Comparison of ENCODE assay signal across 8 cellular contexts in genomic region chr16:2867661-2867986, GRCh38. TPM values are rescaled to one million over a fixed set of nuclear protein-coding genes. Genes with fewer than 3 reads are reported as not detected.
DNase-seq lines count a peak whose midpoint lies in the region; ATAC-seq and TF ChIP-seq lines count a peak whose summit lies in the region.

No MANE protein-coding gene starts in this region.

- H3K36me3 Mint-ChIP-seq in activated T-helper 2 cell treated with anti-CD3 and anti-CD28 coated beads, Interferon-gamma antibody, Interleukin-2, Interleukin-4, amounts not matched to agents 10 μg/mL and 5 μg/mL and 100 μg/mL, durations not matched to agents 14 hours and 24 hours and 36 hours (ENCODE audit: low read depth) = no peaks in the 10 kb centered on the region

- intact Hi-C loops in activated T-helper 2 cell treated with anti-CD3 and anti-CD28 coated beads, Interferon-gamma antibody, Interleukin-2, Interleukin-4, amounts not matched to agents 10 μg/mL and 5 μg/mL and 100 μg/mL, durations not matched to agents 14 hours and 24 hours and 36 hours (cut with micrococcal nuclease) = loop anchor here (10.0 kb wide), 1 partner anchor 113 kb away; the partner anchor contains the start of gene SRRM2

- no peak for ATAC-seq in stimulated activated naive CD8-positive, alpha-beta T cell treated with anti-CD3 and anti-CD28 coated beads, Interleukin-15, amount 100 ng/mL, for 72 hours

- H3K27ac ChIP-seq in HL-60 (replicated peaks) = peak overlapping the region; percentile 91

- H3K4me3 ChIP-seq in HL-60 (replicated peaks; ENCODE audit: insufficient read depth, low read length) = peak overlapping the region; percentile 58
- H3K4me3 ChIP-seq in iPS-18c (ENCODE audit: insufficient read depth, low read depth, low read length) = peak overlapping the region; percentile 72; the same call in 1 of the 2 replicates

- H3K9me3 ChIP-seq in iPS-18c (ENCODE audit: control insufficient read depth, insufficient read depth, low read length) = peaks cover 2% of the 10 kb centered on the region

- DNase-seq in HL-60 (ENCODE audit: low read depth in 1 of 2, low spot score in 1 of 2) (no peak), MV-4-11 (lab: John Stamatoyannopoulos, UW) (no peak), H4 (ENCODE audit: low spot score) (no peak), DMS53 (lab: John Stamatoyannopoulos, UW) (no peak), HT-29 (ENCODE audit: low spot score) (no peak)
- DNase-seq in activated T-helper 2 cell treated with anti-CD3 and anti-CD28 coated beads, Interferon-gamma antibody, Interleukin-2, Interleukin-4, amounts not matched to agents 10 μg/mL and 5 μg/mL and 100 μg/mL, durations not matched to agents 14 hours and 24 hours and 36 hours (ENCODE audit: low spot score) = no peak
- DNase-seq in stimulated activated naive CD8-positive, alpha-beta T cell treated with anti-CD3 and anti-CD28 coated beads, Interleukin-15, amount 100 ng/mL, for 72 hours = no peak

- H3K4me3 Mint-ChIP-seq in activated T-helper 2 cell treated with anti-CD3 and anti-CD28 coated beads, Interferon-gamma antibody, Interleukin-2, Interleukin-4, amounts not matched to agents 10 μg/mL and 5 μg/mL and 100 μg/mL, durations not matched to agents 14 hours and 24 hours and 36 hours (ENCODE audit: low read depth) = peak overlapping the region; percentile 91
- peak overlapping the region; percentile 94 to 96 for H3K4me3 Mint-ChIP-seq in stimulated activated naive CD8-positive, alpha-beta T cell treated with anti-CD3 and anti-CD28 coated beads, Interleukin-15, amount 100 ng/mL, for 72 hours

- TF ChIP-seq CTCF in HL-60 (IDR thresholded peaks at IDR 0.05; ENCODE audit: insufficient read depth, low read length) = no peak

- H3K27me3 Mint-ChIP-seq in activated T-helper 2 cell treated with anti-CD3 and anti-CD28 coated beads, Interferon-gamma antibody, Interleukin-2, Interleukin-4, amounts not matched to agents 10 μg/mL and 5 μg/mL and 100 μg/mL, durations not matched to agents 14 hours and 24 hours and 36 hours (ENCODE audit: low read depth) = no peaks in the 10 kb centered on the region
- H3K27me3 Mint-ChIP-seq in stimulated activated naive CD8-positive, alpha-beta T cell treated with anti-CD3 and anti-CD28 coated beads, Interleukin-15, amount 100 ng/mL, for 72 hours = no peaks in the 10 kb centered on the region

- H3K4me1 Mint-ChIP-seq in activated T-helper 2 cell treated with anti-CD3 and anti-CD28 coated beads, Interferon-gamma antibody, Interleukin-2, Interleukin-4, amounts not matched to agents 10 μg/mL and 5 μg/mL and 100 μg/mL, durations not matched to agents 14 hours and 24 hours and 36 hours (ENCODE audit: low read depth) = peaks cover 10% of the 10 kb centered on the region
- peaks cover 9% of the 10 kb centered on the region for H3K4me1 Mint-ChIP-seq in stimulated activated naive CD8-positive, alpha-beta T cell treated with anti-CD3 and anti-CD28 coated beads, Interleukin-15, amount 100 ng/mL, for 72 hours

- no peaks in the 10 kb centered on the region for H3K27me3 ChIP-seq in HL-60 (ENCODE audit: insufficient read depth, poor library complexity, severe bottlenecking)

- peak overlapping the region; percentile 90 for H3K27ac Mint-ChIP-seq in activated T-helper 2 cell treated with anti-CD3 and anti-CD28 coated beads, Interferon-gamma antibody, Interleukin-2, Interleukin-4, amounts not matched to agents 10 μg/mL and 5 μg/mL and 100 μg/mL, durations not matched to agents 14 hours and 24 hours and 36 hours
- H3K27ac Mint-ChIP-seq in stimulated activated naive CD8-positive, alpha-beta T cell treated with anti-CD3 and anti-CD28 coated beads, Interleukin-15, amount 100 ng/mL, for 72 hours = peak overlapping the region; percentile 96 to 98

- no peaks in the 10 kb centered on the region for H3K9me3 Mint-ChIP-seq in activated T-helper 2 cell treated with anti-CD3 and anti-CD28 coated beads, Interferon-gamma antibody, Interleukin-2, Interleukin-4, amounts not matched to agents 10 μg/mL and 5 μg/mL and 100 μg/mL, durations not matched to agents 14 hours and 24 hours and 36 hours
- H3K9me3 Mint-ChIP-seq in stimulated activated naive CD8-positive, alpha-beta T cell treated with anti-CD3 and anti-CD28 coated beads, Interleukin-15, amount 100 ng/mL, for 72 hours = no peaks in the 10 kb centered on the region

RNA-seq across cellular contexts. Expression of gene PRSS22, which starts 9.7 kb away (rescaled TPM):
- not detected in 2 replicates for total RNA-seq in activated T-helper 2 cell treated with anti-CD3 and anti-CD28 coated beads, Interferon-gamma antibody, Interleukin-2, Interleukin-4, amounts not matched to agents 10 μg/mL and 5 μg/mL and 100 μg/mL, durations not matched to agents 14 hours and 24 hours and 36 hours
- not detected in 2 replicates for total RNA-seq in H4 (2014; rRNA removed; shearing (Covaris generic))
- total RNA-seq in HT-29 (2014; rRNA removed; shearing (Covaris generic)) = 97.1 and 114 TPM in 2 replicates

RNA-seq across cellular contexts. Expression of gene FLYWCH2, which starts 15.4 kb away (rescaled TPM):
- 21.0 and 23.6 TPM in 2 replicates for total RNA-seq in activated T-helper 2 cell treated with anti-CD3 and anti-CD28 coated beads, Interferon-gamma antibody, Interleukin-2, Interleukin-4, amounts not matched to agents 10 μg/mL and 5 μg/mL and 100 μg/mL, durations not matched to agents 14 hours and 24 hours and 36 hours
- 57.3 and 77.7 TPM in 2 replicates for total RNA-seq in H4 (2014; rRNA removed; shearing (Covaris generic))
- 47.4 and 52.2 TPM in 2 replicates for total RNA-seq in HT-29 (2014; rRNA removed; shearing (Covaris generic))

RNA-seq across cellular contexts. Expression of gene ZG16B, which starts 37.5 kb away (rescaled TPM):
- total RNA-seq in activated T-helper 2 cell treated with anti-CD3 and anti-CD28 coated beads, Interferon-gamma antibody, Interleukin-2, Interleukin-4, amounts not matched to agents 10 μg/mL and 5 μg/mL and 100 μg/mL, durations not matched to agents 14 hours and 24 hours and 36 hours = 7.7 and 8.6 TPM in 2 replicates
- total RNA-seq in H4 (2014; rRNA removed; shearing (Covaris generic)) = 0.14 TPM in 1 of 2 replicates, not detected in the other
- 16.1 and 23.3 TPM in 2 replicates for total RNA-seq in HT-29 (2014; rRNA removed; shearing (Covaris generic))

RNA-seq across cellular contexts. Expression of gene FLYWCH1, which starts 44.1 kb away (rescaled TPM):
- 65.4 and 67.4 TPM in 2 replicates for total RNA-seq in activated T-helper 2 cell treated with anti-CD3 and anti-CD28 coated beads, Interferon-gamma antibody, Interleukin-2, Interleukin-4, amounts not matched to agents 10 μg/mL and 5 μg/mL and 100 μg/mL, durations not matched to agents 14 hours and 24 hours and 36 hours
- 9.1 and 13.1 TPM in 2 replicates for total RNA-seq in H4 (2014; rRNA removed; shearing (Covaris generic))
- 25.8 and 30.1 TPM in 2 replicates for total RNA-seq in HT-29 (2014; rRNA removed; shearing (Covaris generic))

RNA-seq across cellular contexts. Expression of gene PRSS21, which starts 50.6 kb away (rescaled TPM):
- 11.4 and 11.5 TPM in 2 replicates for total RNA-seq in activated T-helper 2 cell treated with anti-CD3 and anti-CD28 coated beads, Interferon-gamma antibody, Interleukin-2, Interleukin-4, amounts not matched to agents 10 μg/mL and 5 μg/mL and 100 μg/mL, durations not matched to agents 14 hours and 24 hours and 36 hours
- total RNA-seq in H4 (2014; rRNA removed; shearing (Covaris generic)) = not detected in 2 replicates
- not detected in 2 replicates for total RNA-seq in HT-29 (2014; rRNA removed; shearing (Covaris generic))

Comparison
In these comparisons a context has a peak if more than half of its experiments do, and no peak if none do; other contexts are left out.
1. RNA of gene PRSS22, which starts 9.7 kb away (total RNA-seq): 97.1 to 114 TPM in HT-29; not detected in activated T-helper 2 cell treated with anti-CD3 and anti-CD28 coated beads, Interferon-gamma antibody, Interleukin-2, Interleukin-4, amounts not matched to agents 10 μg/mL and 5 μg/mL and 100 μg/mL, durations not matched to agents 14 hours and 24 hours and 36 hours and not detected in H4; every median in the first group is over 10 times any median in the second.